2 cellular contexts compared by ENCODE assay signal in the genomic region with DNA sequence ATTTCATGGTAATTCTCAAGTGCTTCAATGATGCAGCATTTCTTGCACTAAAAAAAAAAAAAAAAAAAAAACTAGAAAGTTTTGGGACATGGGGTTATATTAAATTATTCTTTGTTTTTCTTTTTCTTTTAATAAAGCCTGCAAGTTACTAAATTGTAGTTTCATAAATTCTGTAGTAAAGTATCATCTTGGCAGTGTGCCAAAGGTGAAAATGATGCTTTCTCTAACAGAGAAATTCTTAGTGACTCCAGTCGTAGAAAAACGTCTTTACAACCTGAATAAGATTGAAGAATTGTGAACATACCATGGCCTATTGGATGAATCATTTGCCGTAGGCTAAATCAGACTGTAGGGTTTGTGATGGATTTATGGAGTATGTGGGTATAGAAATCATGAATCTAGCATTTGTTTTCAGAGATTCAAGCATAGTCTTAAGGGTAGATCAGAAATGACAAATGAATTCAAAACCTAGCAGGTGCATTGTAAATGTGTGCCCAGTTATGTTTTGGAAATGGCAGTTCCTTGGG.
TF ChIP-seq lines count a peak whose summit lies in the region.

No MANE protein-coding gene starts in this region.

TF ChIP-seq in HepG2, 621 proteins besides CTCF, POLR2A, EP300 and RAD21:
- TF ChIP-seq, protein P1, sequence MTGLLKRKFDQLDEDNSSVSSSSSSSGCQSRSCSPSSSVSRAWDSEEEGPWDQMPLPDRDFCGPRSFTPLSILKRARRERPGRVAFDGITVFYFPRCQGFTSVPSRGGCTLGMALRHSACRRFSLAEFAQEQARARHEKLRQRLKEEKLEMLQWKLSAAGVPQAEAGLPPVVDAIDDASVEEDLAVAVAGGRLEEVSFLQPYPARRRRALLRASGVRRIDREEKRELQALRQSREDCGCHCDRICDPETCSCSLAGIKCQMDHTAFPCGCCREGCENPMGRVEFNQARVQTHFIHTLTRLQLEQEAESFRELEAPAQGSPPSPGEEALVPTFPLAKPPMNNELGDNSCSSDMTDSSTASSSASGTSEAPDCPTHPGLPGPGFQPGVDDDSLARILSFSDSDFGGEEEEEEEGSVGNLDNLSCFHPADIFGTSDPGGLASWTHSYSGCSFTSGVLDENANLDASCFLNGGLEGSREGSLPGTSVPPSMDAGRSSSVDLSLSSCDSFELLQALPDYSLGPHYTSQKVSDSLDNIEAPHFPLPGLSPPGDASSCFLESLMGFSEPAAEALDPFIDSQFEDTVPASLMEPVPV (CRISPR knock-in tag; IDR thresholded peaks at IDR 0.05) = no peak
- TF ChIP-seq LCORL (IDR thresholded peaks at IDR 0.05) (peak; percentile 70; the same call in 1 of the 2 replicates), LCORL (CRISPR knock-in tag; IDR thresholded peaks at IDR 0.05) (no peak)
TF ChIP-seq in HepG2: peak in this region for 1.

TF ChIP-seq in endothelial cell of umbilical vein, 7 proteins besides CTCF, POLR2A, EP300 and RAD21:
- TF ChIP-seq EZH2 (IDR thresholded peaks at IDR 0.05; ENCODE audit: borderline replicate concordance, low read depth, low read length, severe bottlenecking) (no peak), GATA2 (IDR thresholded peaks at IDR 0.05; ENCODE audit: insufficient read depth, insufficient read length, low read depth, low read length) (no peak), FOS (IDR thresholded peaks at IDR 0.05; ENCODE audit: borderline replicate concordance, insufficient read depth, low read length) (no peak), JUN (IDR thresholded peaks at IDR 0.05; ENCODE audit: borderline replicate concordance, insufficient read depth, insufficient read length, low read depth) (no peak), POLR2AphosphoS5 (IDR thresholded peaks at IDR 0.05; ENCODE audit: insufficient read depth, low read depth, low read length) (no peak), MYC (IDR thresholded peaks at IDR 0.05; ENCODE audit: low read depth, low read length) (no peak)
- TF ChIP-seq, protein P2, sequence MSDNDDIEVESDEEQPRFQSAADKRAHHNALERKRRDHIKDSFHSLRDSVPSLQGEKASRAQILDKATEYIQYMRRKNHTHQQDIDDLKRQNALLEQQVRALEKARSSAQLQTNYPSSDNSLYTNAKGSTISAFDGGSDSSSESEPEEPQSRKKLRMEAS (IDR thresholded peaks at IDR 0.05; ENCODE audit: insufficient read depth, insufficient read length) = no peak
